15 cellular contexts compared by ENCODE assay signal in the genomic region with DNA sequence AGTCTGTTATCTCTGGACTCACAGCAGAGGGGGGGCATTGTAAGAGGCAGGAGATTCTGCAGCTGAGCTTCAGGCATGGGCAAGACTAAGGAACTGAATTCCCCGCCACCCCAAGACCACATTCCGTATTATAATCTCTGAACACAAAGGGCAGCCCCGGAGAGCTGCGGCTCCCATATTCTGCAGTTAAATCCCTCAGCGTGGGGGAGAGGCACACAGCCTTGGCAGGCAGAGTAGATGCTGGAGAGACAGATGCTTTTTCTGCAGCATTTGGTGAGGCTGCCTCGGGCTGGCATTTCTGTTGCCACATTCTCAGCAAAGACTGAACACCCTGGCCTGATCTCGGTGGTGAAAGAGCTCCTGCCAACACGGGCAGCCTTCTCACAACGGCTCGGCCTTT. TPM values are rescaled to one million over a fixed set of nuclear protein-coding genes. Genes with fewer than 3 reads are reported as not detected.
DNase-seq lines count a peak whose midpoint lies in the region; TF ChIP-seq lines count a peak whose summit lies in the region.
"Had no signal": no experiment of that assay in that cellular context is flagged by ENCODE, and none has a peak within 500 bp of the region (broad histone marks: within the 10 kb centered on the region; RNA-seq: fewer than 3 reads in every experiment).

No MANE protein-coding gene starts in this region.

- DNase-seq in AG04450 (ENCODE audit: low read depth, low spot score) (no peak), NT2/D1 (ENCODE audit: low read depth, low spot score) (peak; percentile 39), fibroblast of pulmonary artery (ENCODE audit: low read depth) (peak; percentile 36), occipital lobe (lab: John Stamatoyannopoulos, UW) (peak; percentile 34), SIG-M5 (lab: John Stamatoyannopoulos, UW) (no peak), HuH-7.5 (ENCODE audit: low spot score) (no peak), DMS114 treated with DMSO at 0.1 percent for 48 hours (lab: John Stamatoyannopoulos, UW; ENCODE audit: unreplicated experiment) (no peak)
- DNase-seq in activated CD8-positive, alpha-beta memory T cell treated with anti-CD3 and anti-CD28 coated beads for 24 hours: no peak
- DNase-seq: activated naive CD4-positive, alpha-beta T cell treated with anti-CD3 and anti-CD28 coated beads, Interleukin-2, amount 10 ng/mL, durations not matched to agents 7 days and 5 days; DND-41; NCI-H1105; NCI-H526; T-helper 9 cell had no signal

- peak overlapping the region; percentile 31; the same call in 1 of the 2 replicates for H3K4me3 ChIP-seq in AG04450 (ENCODE audit: low read depth, low read length)
- H3K4me3 ChIP-seq in NT2/D1 (ENCODE audit: insufficient read length, low read depth): no peak overlapping the region
- peak overlapping the region; percentile 2 for H3K4me3 ChIP-seq in fibroblast of pulmonary artery (replicated peaks; ENCODE audit: low read depth, low read length)
- H3K4me3 ChIP-seq: coronary artery, GM12878 had no signal

- H3K27me3 ChIP-seq in AG04450 (ENCODE audit: control insufficient read depth, insufficient read depth, low read length): no peaks in the 10 kb centered on the region
- H3K27me3 ChIP-seq in NT2/D1 (ENCODE audit: insufficient read depth, insufficient read length): no peaks in the 10 kb centered on the region

- H3K4me1 ChIP-seq in NT2/D1 (ENCODE audit: insufficient read depth, insufficient read length): peaks cover 13% of the 10 kb centered on the region

- CTCF ChIA-PET in AG04450 (lab: Charles Lee): interaction anchor here (1.3 to 8.2 kb wide), 3 partner anchors 12 to 15 kb away, joined by 5 to 50 read pairs (median 9); partner anchors contain the start of genes CHAF1A and SH3GL1

- TF ChIP-seq CTCF in AG04450 (IDR thresholded peaks at IDR 0.05; ENCODE audit: low read depth, low read length) (no peak), fibroblast of pulmonary artery (IDR thresholded peaks at IDR 0.05; ENCODE audit: low read length, missing control alignments) (no peak)

- peak overlapping the region; percentile 52 for H3K27ac ChIP-seq in AG04450 (ENCODE audit: low read depth, low read length)
- H3K27ac ChIP-seq: coronary artery had no signal

- peaks cover 87% of the 10 kb centered on the region for H3K36me3 ChIP-seq in NT2/D1 (ENCODE audit: insufficient read depth, insufficient read length, low read length)

- POLR2A ChIA-PET in AG04450 (lab: Yijun Ruan, JAX): interaction anchor here (1.1 to 1.4 kb wide), 3 partner anchors 14 to 56 kb away, joined by 3 to 8 read pairs (median 4); partner anchors contain the start of gene HDGFL2

- H3K9ac ChIP-seq in NT2/D1 (ENCODE audit: insufficient read length, low read depth): peak overlapping the region; percentile 24

- H3K9me3 ChIP-seq in AG04450 (ENCODE audit: control insufficient read depth, insufficient read depth, low read length) (no peaks in the 10 kb centered on the region), NT2/D1 (ENCODE audit: insufficient read depth, low read length) (no peaks in the 10 kb centered on the region)

RNA-seq across cellular contexts. Expression of gene CHAF1A, which starts 12.9 kb away (rescaled TPM):
- polyA plus RNA-seq in AG04450 (2011; rRNA removed): 5.0 and 6.0 TPM in 2 replicates
- 5.1 and 6.6 TPM in 2 replicates for polyA minus RNA-seq in AG04450 (2011; rRNA and poly(A)+ RNA removed)
- total RNA-seq in occipital lobe: 6.2 TPM

RNA-seq across cellular contexts. Expression of gene SH3GL1, which starts 15.0 kb away (rescaled TPM):
- 40.2 and 57.9 TPM in 2 replicates for polyA plus RNA-seq in AG04450 (2011; rRNA removed)
- polyA minus RNA-seq in AG04450 (2011; rRNA and poly(A)+ RNA removed): 34.1 and 38.5 TPM in 2 replicates
- total RNA-seq in occipital lobe: 15.3 TPM

RNA-seq across cellular contexts. Expression of gene UBXN6, which starts 42.2 kb away (rescaled TPM):
- polyA plus RNA-seq in AG04450 (2011; rRNA removed): 45.2 and 58.3 TPM in 2 replicates
- 38.4 and 46.8 TPM in 2 replicates for polyA minus RNA-seq in AG04450 (2011; rRNA and poly(A)+ RNA removed)
- 54.7 TPM for total RNA-seq in occipital lobe

RNA-seq across cellular contexts. Expression of gene HDGFL2, which starts 56.7 kb away (rescaled TPM):
- 23.5 and 28.2 TPM in 2 replicates for polyA plus RNA-seq in AG04450 (2011; rRNA removed)
- 25.2 and 26.3 TPM in 2 replicates for polyA minus RNA-seq in AG04450 (2011; rRNA and poly(A)+ RNA removed)
- total RNA-seq in occipital lobe: 32.8 TPM

Comparison
In these comparisons a context has a peak if more than half of its experiments do, and no peak if none do; other contexts are left out.
1. DNase-seq: peak in NT2/D1 (single experiment), fibroblast of pulmonary artery (single experiment) and occipital lobe (single experiment); none in AG04450 (single experiment), SIG-M5 (single experiment), HuH-7.5 (single experiment), DMS114 treated with DMSO at 0.1 percent for 48 hours (single experiment) and activated CD8-positive, alpha-beta memory T cell treated with anti-CD3 and anti-CD28 coated beads for 24 hours (single experiment).